28 cellular contexts compared by ENCODE assay signal in genomic region chr22:44842417-44842816, GRCh38.
"Had no signal": no experiment of that assay in that cellular context is flagged by ENCODE, and none has a peak within 500 bp of the region (broad histone marks: within the 10 kb centered on the region; RNA-seq: fewer than 3 reads in every experiment).

No MANE protein-coding gene starts in this region.

- ATAC-seq: activated CD8-positive, alpha-beta T cell treated with anti-CD3 and anti-CD28 coated beads for 36 hours; activated T-cell treated with anti-CD3 and anti-CD28 coated beads, Interleukin-2, amount 50 U/mL, for 4 hours; body of pancreas; foreskin keratinocyte; heart left ventricle; left lung; naive thymus-derived CD8-positive, alpha-beta T cell; right cardiac atrium; WTC11 had no signal

- H3K4me1 ChIP-seq: adrenal gland, body of pancreas, foreskin keratinocyte, heart left ventricle, left lung, lower lobe of right lung, parathyroid adenoma, testis, transverse colon had no signal

- H3K27me3 ChIP-seq: adrenal gland, body of pancreas, foreskin keratinocyte, neutrophil, testis, transverse colon had no signal

- H3K4me3 ChIP-seq: adrenal gland, body of pancreas, esophagus muscularis mucosa, heart left ventricle, left lung, lower lobe of right lung, testis, transverse colon had no signal

- H3K27ac ChIP-seq: adrenal gland, body of pancreas, esophagus muscularis mucosa, foreskin keratinocyte, heart left ventricle, left lung, lower lobe of right lung, neutrophil, parathyroid adenoma, testis, transverse colon had no signal

- H3K9ac ChIP-seq: parathyroid adenoma had no signal

- DNase-seq: activated CD4-positive, alpha-beta T cell treated with anti-CD3 and anti-CD28 coated beads for 1 hour; activated CD4-positive, alpha-beta T cell treated with anti-CD3 and anti-CD28 coated beads, Interleukin-2, amount 50 U/mL, for 1 hour; activated CD8-positive, alpha-beta T cell treated with anti-CD3 and anti-CD28 coated beads for 36 hours; activated naive CD4-positive, alpha-beta T cell treated with Interleukin-2 at 50 U/mL for 16 hours; activated naive CD8-positive, alpha-beta T cell treated with anti-CD3 and anti-CD28 coated beads for 36 hours; activated T-cell treated with anti-CD3 and anti-CD28 coated beads, Interleukin-2, amount 50 U/mL, for 4 hours; adrenal gland; body of pancreas; dermis blood vessel endothelial cell; effector CD4-positive, alpha-beta T cell; foreskin keratinocyte; heart left ventricle; kidney glomerular epithelial cell; lower lobe of right lung; mesenchymal stem cell; naive thymus-derived CD8-positive, alpha-beta T cell; right cardiac atrium; stimulated activated CD4-positive, alpha-beta T cell treated with anti-CD3 and anti-CD28 coated beads, Interleukin-2, amount 100 ng/mL, for 48 hours; stimulated activated naive CD4-positive, alpha-beta T cell treated with Interleukin-2 at 50 U/mL for 16 hours; T-helper 2 cell; testis; transverse colon had no signal

- FAIRE-seq: colon had no signal

- H2AFZ ChIP-seq: parathyroid adenoma had no signal

- H3K36me3 ChIP-seq: adrenal gland, esophagus muscularis mucosa, heart left ventricle, left lung, lower lobe of right lung, neutrophil, transverse colon had no signal

- H3K79me2 ChIP-seq: parathyroid adenoma had no signal

- H3K9me3 ChIP-seq: adrenal gland, body of pancreas, neutrophil, testis, transverse colon had no signal
